In genomic region chr20:10647471-10647870, GRCh38 we compare ENCODE assay signal across 9 cellular contexts. TPM values are rescaled to one million over a fixed set of nuclear protein-coding genes. Genes with fewer than 3 reads are reported as not detected.
DNase-seq lines count a peak whose midpoint lies in the region; ATAC-seq and TF ChIP-seq lines count a peak whose summit lies in the region.
"Had no signal": no experiment of that assay in that cellular context is flagged by ENCODE, and none has a peak within 500 bp of the region (broad histone marks: within the 10 kb centered on the region; RNA-seq: fewer than 3 reads in every experiment).

No MANE protein-coding gene starts in this region.

- H3K9ac ChIP-seq in neural progenitor cell = no peak overlapping the region

- H3F3A ChIP-seq in neural progenitor cell (ENCODE audit: low read depth) = peaks cover 32% of the 10 kb centered on the region

- TF ChIP-seq CTCF in GM12865 (IDR thresholded peaks at IDR 0.05; ENCODE audit: insufficient read depth, low read depth, low read length, missing control alignments) (peak; percentile 36), brain (conservative IDR thresholded peaks at IDR 0.05) (peak in 1 of 2 experiments; percentile 65), neural progenitor cell (IDR thresholded peaks at IDR 0.05) (peak; percentile 51)

- H3K27me3 ChIP-seq in neural progenitor cell = no peaks in the 10 kb centered on the region
- H3K27me3 ChIP-seq in effector memory CD4-positive, alpha-beta T cell (replicated peaks; ENCODE audit: control insufficient read depth, insufficient read depth, low read length, poor library complexity, severe bottlenecking) = no peaks in the 10 kb centered on the region

- peaks cover 100% of the 10 kb centered on the region for H4K20me1 ChIP-seq in neural progenitor cell (ENCODE audit: low read depth)

- no peak overlapping the region for H2AFZ ChIP-seq in neural progenitor cell (replicated peaks)

- H3K4me3 ChIP-seq in GM12865 (ENCODE audit: low read depth, low read length) (no peak overlapping the region), neural progenitor cell (no peak overlapping the region)
- no peak overlapping the region for H3K4me3 ChIP-seq in effector memory CD4-positive, alpha-beta T cell (ENCODE audit: insufficient read depth, low read depth, low read length, poor library complexity, severe bottlenecking)

- peak; percentile 61 for ATAC-seq in HG03103 (IDR thresholded peaks at IDR 0.05; ENCODE audit: low read depth, unreplicated experiment)
- no peak for ATAC-seq in HG03135 (IDR thresholded peaks at IDR 0.05; ENCODE audit: unreplicated experiment)

- H3K36me3 Mint-ChIP-seq in brain = peaks cover 93% of the 10 kb centered on the region
- peaks cover 68% of the 10 kb centered on the region for H3K36me3 Mint-ChIP-seq in neural progenitor cell

- H3K4me1 Mint-ChIP-seq in brain (peaks cover 69% of the 10 kb centered on the region), neural progenitor cell (peaks cover 91% of the 10 kb centered on the region)

- H3K27ac Mint-ChIP-seq in brain (peak overlapping the region in 3 of 5 experiments; percentile 14 to 82 (median 28)), neural progenitor cell (peak overlapping the region; percentile 78)
- H3K27ac Mint-ChIP-seq: stimulated activated naive CD8-positive, alpha-beta T cell treated with anti-CD3 and anti-CD28 coated beads, Interleukin-15, Interleukin-2, amounts not matched to agents 100 ng/mL and 50 ng/mL, for 24 hours had no signal

- no peak overlapping the region for H3K4me2 ChIP-seq in neural progenitor cell

- H3K79me2 ChIP-seq in neural progenitor cell (ENCODE audit: low read depth) = peaks cover 44% of the 10 kb centered on the region

- H3K4me1 ChIP-seq in neural progenitor cell = peaks cover 33% of the 10 kb centered on the region
- H3K4me1 ChIP-seq in effector memory CD4-positive, alpha-beta T cell (ENCODE audit: control insufficient read depth, insufficient read depth, low read length, poor library complexity, severe bottlenecking) = no peaks in the 10 kb centered on the region

- peak overlapping the region in 1 of 5 experiments; percentile 25 for H3K4me3 Mint-ChIP-seq in brain
- H3K4me3 Mint-ChIP-seq in neural progenitor cell = no peak overlapping the region
- H3K4me3 Mint-ChIP-seq: stimulated activated naive CD8-positive, alpha-beta T cell treated with anti-CD3 and anti-CD28 coated beads, Interleukin-15, Interleukin-2, amounts not matched to agents 100 ng/mL and 50 ng/mL, for 24 hours had no signal

- H3K27ac ChIP-seq in neural progenitor cell = no peak overlapping the region
- H3K27ac ChIP-seq in effector memory CD4-positive, alpha-beta T cell (ENCODE audit: insufficient read depth, low read length, poor library complexity, severe bottlenecking) = no peak overlapping the region

- H3K9me3 Mint-ChIP-seq in brain (no peaks in the 10 kb centered on the region), neural progenitor cell (no peaks in the 10 kb centered on the region)
- H3K9me3 Mint-ChIP-seq: stimulated activated naive CD8-positive, alpha-beta T cell treated with anti-CD3 and anti-CD28 coated beads, Interleukin-15, Interleukin-2, amounts not matched to agents 100 ng/mL and 50 ng/mL, for 24 hours had no signal

- H3K36me3 ChIP-seq in neural progenitor cell = peaks cover 6% of the 10 kb centered on the region
- H3K36me3 ChIP-seq in effector memory CD4-positive, alpha-beta T cell (ENCODE audit: control insufficient read depth, insufficient read depth, low read length) = no peaks in the 10 kb centered on the region

- H3K27me3 Mint-ChIP-seq in brain (peaks cover 4% of the 10 kb centered on the region), neural progenitor cell (ENCODE audit: insufficient read depth, low read depth) (peaks cover 17% of the 10 kb centered on the region)

- DNase-seq in GM12865 (ENCODE audit: low read depth) = peak; percentile 54
- DNase-seq in neural progenitor cell (ENCODE audit: low spot score) = peak; percentile 53
- DNase-seq in effector memory CD4-positive, alpha-beta T cell = no peak
- DNase-seq in NCI-H510A treated with DMSO at 0.1 percent for 48 hours (lab: John Stamatoyannopoulos, UW) = no peak
- no peak for DNase-seq in NCI-H128 (lab: John Stamatoyannopoulos, UW; ENCODE audit: unreplicated experiment)

- no peaks in the 10 kb centered on the region for H3K9me3 ChIP-seq in neural progenitor cell (ENCODE audit: low read depth)
- H3K9me3 ChIP-seq in effector memory CD4-positive, alpha-beta T cell (ENCODE audit: control insufficient read depth, low read length) = no peaks in the 10 kb centered on the region

RNA-seq across cellular contexts. Expression of gene JAG1, which starts 26.3 kb away (rescaled TPM):
- polyA plus RNA-seq in brain (ENCODE audit: insufficient read depth, low read depth, low replicate concordance) = 15.6 TPM
- 121 and 129 TPM in 2 replicates for total RNA-seq in neural progenitor cell (ENCODE audit: low replicate concordance)

Comparison
In these comparisons a context has a peak if more than half of its experiments do, and no peak if none do; other contexts are left out.
1. DNase-seq: peak in GM12865 (single experiment) and neural progenitor cell (single experiment); none in effector memory CD4-positive, alpha-beta T cell (0 of 3), NCI-H510A treated with DMSO at 0.1 percent for 48 hours (single experiment) and NCI-H128 (single experiment).